Comparison of ENCODE assay signal across 10 cellular contexts in the genomic region with DNA sequence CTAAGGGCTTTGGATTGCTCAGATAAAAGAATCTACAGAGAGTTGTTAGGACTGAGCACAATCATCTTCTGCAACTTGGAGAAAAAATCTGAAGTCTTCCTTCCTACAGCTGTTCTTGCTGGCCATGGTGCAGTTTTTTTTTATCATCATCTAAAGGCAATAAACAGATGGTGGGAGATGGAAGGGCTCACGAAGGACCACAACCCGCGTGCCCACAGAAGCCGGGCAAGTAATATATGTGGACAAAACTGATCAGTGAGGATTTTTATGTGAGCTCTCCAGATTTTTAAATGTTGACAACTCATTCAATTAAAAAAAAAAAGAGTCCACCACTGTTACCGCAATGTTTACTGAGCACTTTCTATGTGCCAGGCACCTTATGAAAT. TPM values are rescaled to one million over a fixed set of nuclear protein-coding genes. Genes with fewer than 3 reads are reported as not detected.
DNase-seq lines count a peak whose midpoint lies in the region; TF ChIP-seq lines count a peak whose summit lies in the region.
"Had no signal": no experiment of that assay in that cellular context is flagged by ENCODE, and none has a peak within 500 bp of the region (broad histone marks: within the 10 kb centered on the region; RNA-seq: fewer than 3 reads in every experiment).

No MANE protein-coding gene starts in this region.

- H3K27ac ChIP-seq in C4-2B (peak overlapping the region; percentile 45), endodermal cell (ENCODE audit: low read depth, low read length) (no peak overlapping the region), neural cell (ENCODE audit: low read length) (peak overlapping the region; percentile 42)
- H3K27ac ChIP-seq: SJSA1 had no signal

- DNase-seq in NCI-H1694 treated with DMSO at 0.1 percent for 48 hours (lab: John Stamatoyannopoulos, UW) (peak; percentile 56), endodermal cell (no peak), AG08395 (ENCODE audit: low spot score) (no peak), NCI-H226 (no peak), nephron progenitor cell (no peak), NCI-H2171 (lab: John Stamatoyannopoulos, UW) (no peak)

- H3K36me3 Mint-ChIP-seq in endodermal cell (ENCODE audit: low read depth) (no peaks in the 10 kb centered on the region), nephron progenitor cell (ENCODE audit: low read depth) (no peaks in the 10 kb centered on the region)

- H3K79me2 ChIP-seq in neural cell (replicated peaks; ENCODE audit: insufficient read depth, low read length) = peaks cover 13% of the 10 kb centered on the region

- peaks cover 9% of the 10 kb centered on the region for H3K4me1 ChIP-seq in endodermal cell (ENCODE audit: control insufficient read depth, insufficient read depth, low read length)

- no peaks in the 10 kb centered on the region for H4K20me1 ChIP-seq in neural cell (ENCODE audit: insufficient read depth)

- peaks cover 39% of the 10 kb centered on the region for H3K4me1 Mint-ChIP-seq in endodermal cell
- peaks cover 64% of the 10 kb centered on the region for H3K4me1 Mint-ChIP-seq in nephron progenitor cell

- 91 to 97% methylated on average over 5 of the region's 5 CpGs for WGBS in endodermal cell (ENCODE audit: insufficient coverage in 1 of 2, insufficient read length in 1 of 2), 2 experiments

- no peak for TF ChIP-seq CTCF in C4-2B (conservative IDR thresholded peaks at IDR 0.05)
- TF ChIP-seq CTCF in endodermal cell (conservative IDR thresholded peaks at IDR 0.05) = no peak
- TF ChIP-seq CTCF in neural cell (IDR thresholded peaks at IDR 0.05; ENCODE audit: poor library complexity, severe bottlenecking) = no peak
- TF ChIP-seq CTCF in nephron progenitor cell (IDR thresholded peaks at IDR 0.05) = no peak

- H2AFZ ChIP-seq in neural cell (ENCODE audit: low read depth, low read length) = no peak overlapping the region

- TF ChIP-seq RAD21 in neural cell (conservative IDR thresholded peaks at IDR 0.05) = no peak

- H3K9me3 Mint-ChIP-seq in endodermal cell (no peaks in the 10 kb centered on the region), nephron progenitor cell (no peaks in the 10 kb centered on the region)
- H3K9me3 Mint-ChIP-seq: H9 had no signal

- H3K9me3 ChIP-seq in endodermal cell (ENCODE audit: control insufficient read depth, low read length) = no peaks in the 10 kb centered on the region
- no peaks in the 10 kb centered on the region for H3K9me3 ChIP-seq in neural cell (ENCODE audit: low read length)
- H3K9me3 ChIP-seq: SJSA1 had no signal

- H3F3A ChIP-seq in neural cell (ENCODE audit: insufficient read depth, low read length, poor library complexity, severe bottlenecking) = no peaks in the 10 kb centered on the region

- no peaks in the 10 kb centered on the region for H3K9me2 ChIP-seq in neural cell (ENCODE audit: insufficient read depth, low read length)

- H3K27me3 ChIP-seq in endodermal cell (ENCODE audit: control insufficient read depth, insufficient read depth, low read length, poor library complexity, severe bottlenecking) (no peaks in the 10 kb centered on the region), neural cell (ENCODE audit: insufficient read depth, low read depth, low read length) (no peaks in the 10 kb centered on the region)
- H3K27me3 ChIP-seq: SJSA1 had no signal

- no peaks in the 10 kb centered on the region for H3K27me3 Mint-ChIP-seq in endodermal cell (ENCODE audit: insufficient read depth)
- no peaks in the 10 kb centered on the region for H3K27me3 Mint-ChIP-seq in nephron progenitor cell (ENCODE audit: low read depth, poor library complexity)

- no peak overlapping the region for H3K4me2 ChIP-seq in neural cell (ENCODE audit: low read length)

- H3K36me3 ChIP-seq in endodermal cell (ENCODE audit: control insufficient read depth, insufficient read depth, low read length) (no peaks in the 10 kb centered on the region), neural cell (ENCODE audit: insufficient read depth, low read length) (no peaks in the 10 kb centered on the region)
- H3K36me3 ChIP-seq: SJSA1 had no signal

- TF ChIP-seq EP300 in neural cell (conservative IDR thresholded peaks at IDR 0.05; ENCODE audit: poor library complexity, severe bottlenecking) = no peak

- H3K4me3 ChIP-seq in endodermal cell (ENCODE audit: low read length) (no peak overlapping the region), neural cell (ENCODE audit: low read length) (no peak overlapping the region)
- H3K4me3 ChIP-seq: SJSA1 had no signal

- H3K4me3 Mint-ChIP-seq in endodermal cell (no peak overlapping the region), nephron progenitor cell (no peak overlapping the region)
- H3K4me3 Mint-ChIP-seq: H9 had no signal

- no peak overlapping the region for H3K9ac ChIP-seq in endodermal cell (ENCODE audit: extremely low read depth, low read length, poor library complexity, severe bottlenecking)
- H3K9ac ChIP-seq in neural cell (ENCODE audit: low read length) = peak overlapping the region; percentile 42

- H3K27ac Mint-ChIP-seq in endodermal cell = peak overlapping the region; percentile 26
- no peak overlapping the region for H3K27ac Mint-ChIP-seq in nephron progenitor cell

TF ChIP-seq in neural cell, 6 proteins besides CTCF, POLR2A, EP300 and RAD21:
- no peak for TF ChIP-seq EZH2 (IDR thresholded peaks at IDR 0.05; ENCODE audit: borderline replicate concordance, insufficient read depth, low read length, poor library complexity, severe bottlenecking)
TF ChIP-seq in neural cell: peak in this region for 0.

RNA-seq across cellular contexts. Expression of a gene that starts 55.9 kb away (rescaled TPM):
- total RNA-seq in endodermal cell = 100 to 1,000 TPM in 1 of 2 donors, 10 to 100 TPM in 1; 87.1 to 105 TPM
- polyA plus RNA-seq in endodermal cell (2013, experiment 1 of 2) = 81.8 TPM
- 73.3 TPM for polyA plus RNA-seq in endodermal cell (2013, experiment 2 of 2)
- polyA plus RNA-seq in neural cell = 32.6 and 38.7 TPM in 2 replicates
- 152 and 165 TPM in 2 replicates for polyA minus RNA-seq in neural cell
